12 cellular contexts compared by ENCODE assay signal in genomic region chr11:128684582-128685382, GRCh38. TPM values are rescaled to one million over a fixed set of nuclear protein-coding genes. Genes with fewer than 3 reads are reported as not detected.
A peak's percentile ranks its signal among the peaks of the same experiment; 100 is the strongest.
DNase-seq lines count a peak whose midpoint lies in the region; ATAC-seq and TF ChIP-seq lines count a peak whose summit lies in the region.
"Had no signal": no experiment of that assay in that cellular context is flagged by ENCODE, and none has a peak within 500 bp of the region (broad histone marks: within the 10 kb centered on the region; RNA-seq: fewer than 3 reads in every experiment).

No MANE protein-coding gene starts in this region.

- no peak overlapping the region for H3K4me3 ChIP-seq in CD4-positive, CD25-positive, alpha-beta regulatory T cell (ENCODE audit: low read depth, low read length)
- H3K4me3 ChIP-seq in HUES48 (ENCODE audit: low read depth, low read length) (peak overlapping the region; percentile 59), PC-9 (no peak overlapping the region)

- H3K9me2 ChIP-seq in PC-9 (ENCODE audit: insufficient read depth): no peaks in the 10 kb centered on the region

- no peak overlapping the region for H2AFZ ChIP-seq in PC-9

- no peaks in the 10 kb centered on the region for H3K36me3 ChIP-seq in CD4-positive, CD25-positive, alpha-beta regulatory T cell (ENCODE audit: control insufficient read depth, insufficient read depth, low read length)
- no peaks in the 10 kb centered on the region for H3K36me3 ChIP-seq in HUES48 (ENCODE audit: control insufficient read depth, insufficient read depth, low read length)
- H3K36me3 ChIP-seq in PC-9 (ENCODE audit: low read depth): no peaks in the 10 kb centered on the region
- H3K36me3 ChIP-seq: upper lobe of left lung had no signal

- H3K36me3 Mint-ChIP-seq in CD4-positive, CD25-positive, alpha-beta regulatory T cell: no peaks in the 10 kb centered on the region
- no peaks in the 10 kb centered on the region for H3K36me3 Mint-ChIP-seq in natural killer cell treated with Interleukin-12 subunit alpha and Interleukin-12 subunit beta and Interleukin-15 and Interleukin-18, amount 100 ng/mL, for 72 hours

- H3K79me2 ChIP-seq in PC-9 (ENCODE audit: low read depth): no peaks in the 10 kb centered on the region

- no TSS peak for BruUV-seq in PC-9 (replicated peaks; lab: Mats Ljungman, UMichigan)

- TF ChIP-seq CTCF in PC-9 (conservative IDR thresholded peaks at IDR 0.05): no peak

- H3F3A ChIP-seq in PC-9 (ENCODE audit: insufficient read depth, low read depth): no peaks in the 10 kb centered on the region

- peaks cover 65% of the 10 kb centered on the region for H3K27me3 Mint-ChIP-seq in CD4-positive, CD25-positive, alpha-beta regulatory T cell
- H3K27me3 Mint-ChIP-seq in natural killer cell treated with Interleukin-12 subunit alpha and Interleukin-12 subunit beta and Interleukin-15 and Interleukin-18, amount 100 ng/mL, for 72 hours: peaks cover 38 to 40% of the 10 kb centered on the region in 2 donors

- peaks cover 7 to 54% (median 22%) of the 10 kb centered on the region in 4 donors for H3K4me1 Mint-ChIP-seq in CD4-positive, CD25-positive, alpha-beta regulatory T cell
- H3K4me1 Mint-ChIP-seq in natural killer cell treated with Interleukin-12 subunit alpha and Interleukin-12 subunit beta and Interleukin-15 and Interleukin-18, amount 100 ng/mL, for 72 hours (ENCODE audit: low read depth in 2 of 2): peaks cover 30 to 36% of the 10 kb centered on the region in 2 donors

- no peak overlapping the region for H3K4me2 ChIP-seq in PC-9

- peak overlapping the region; percentile 60 to 88 (median 85) for H3K4me3 Mint-ChIP-seq in CD4-positive, CD25-positive, alpha-beta regulatory T cell
- H3K4me3 Mint-ChIP-seq in natural killer cell treated with Interleukin-12 subunit alpha and Interleukin-12 subunit beta and Interleukin-15 and Interleukin-18, amount 100 ng/mL, for 72 hours: peak overlapping the region; percentile 71

- POLR2A ChIA-PET in PC-9 (lab: Charles Lee; ENCODE audit: unreplicated experiment): no interaction called here

- no peak overlapping the region for H3K9ac ChIP-seq in HUES48 (ENCODE audit: low read depth, low read length)

- peaks cover 36% of the 10 kb centered on the region for H3K4me1 ChIP-seq in CD4-positive, CD25-positive, alpha-beta regulatory T cell (ENCODE audit: control insufficient read depth, insufficient read depth, low read length, poor library complexity, severe bottlenecking)
- H3K4me1 ChIP-seq in HUES48 (ENCODE audit: control insufficient read depth, insufficient read depth, low read length) (peaks cover 27% of the 10 kb centered on the region), PC-9 (replicated peaks; ENCODE audit: insufficient read depth) (no peaks in the 10 kb centered on the region)
- H3K4me1 ChIP-seq: foreskin keratinocyte had no signal

- CTCF ChIA-PET in PC-9 (lab: Charles Lee): no interaction called here

- intact Hi-C loops in PC-9 (cut with micrococcal nuclease; ENCODE audit: unreplicated experiment): no loop called here

- no peaks in the 10 kb centered on the region for H4K20me1 ChIP-seq in PC-9 (ENCODE audit: insufficient read depth)

- ATAC-seq in CD4-positive, CD25-positive, alpha-beta regulatory T cell (ENCODE audit: low read depth in 2 of 2): no peak
- ATAC-seq in natural killer cell treated with Interleukin-12 subunit alpha and Interleukin-12 subunit beta and Interleukin-15 and Interleukin-18, amount 100 ng/mL, for 72 hours: no peak
- no peak for ATAC-seq in HG03439 (IDR thresholded peaks at IDR 0.05; ENCODE audit: unreplicated experiment)
- ATAC-seq in GM21360 (IDR thresholded peaks at IDR 0.05; ENCODE audit: unreplicated experiment): no peak
- ATAC-seq: foreskin keratinocyte had no signal

- H3K27ac ChIP-seq in CD4-positive, CD25-positive, alpha-beta regulatory T cell (ENCODE audit: insufficient read depth, low read length, poor library complexity, severe bottlenecking): no peak overlapping the region
- H3K27ac ChIP-seq in HUES48 (ENCODE audit: low read depth, low read length): no peak overlapping the region
- no peak overlapping the region for H3K27ac ChIP-seq in PC-9
- H3K27ac ChIP-seq: foreskin keratinocyte, upper lobe of left lung had no signal

- no peaks in the 10 kb centered on the region for H3K9me3 ChIP-seq in CD4-positive, CD25-positive, alpha-beta regulatory T cell (ENCODE audit: control insufficient read depth in 2 of 2, low read length in 2 of 2)
- H3K9me3 ChIP-seq in HUES48 (ENCODE audit: control insufficient read depth, insufficient read depth, low read length) (no peaks in the 10 kb centered on the region), PC-9 (ENCODE audit: insufficient read depth, low read depth) (no peaks in the 10 kb centered on the region)
- H3K9me3 ChIP-seq: upper lobe of left lung had no signal

- peaks cover 0 to 8% (median 0%) of the 10 kb centered on the region in 7 donors for H3K9me3 Mint-ChIP-seq in CD4-positive, CD25-positive, alpha-beta regulatory T cell
- H3K9me3 Mint-ChIP-seq in natural killer cell treated with Interleukin-12 subunit alpha and Interleukin-12 subunit beta and Interleukin-15 and Interleukin-18, amount 100 ng/mL, for 72 hours: no peaks in the 10 kb centered on the region

- no peak for DNase-seq in CD4-positive, CD25-positive, alpha-beta regulatory T cell
- DNase-seq in ecto neural progenitor cell (ENCODE audit: low spot score) (peak; percentile 47), PC-9 (no peak), NOMO-1 treated with dmso at 0.1 percent for 144 hours (lab: John Stamatoyannopoulos, UW; ENCODE audit: unreplicated experiment) (no peak)
- DNase-seq in natural killer cell treated with Interleukin-12 subunit alpha and Interleukin-12 subunit beta and Interleukin-15 and Interleukin-18, amount 100 ng/mL, for 72 hours (ENCODE audit: low spot score): no peak
- DNase-seq: foreskin keratinocyte; HCEC 1CT; stimulated activated CD4-positive, alpha-beta T cell treated with anti-CD3 and anti-CD28 coated beads, Interleukin-4, amount 100 ng/mL, for 1 hour; upper lobe of left lung had no signal

- H3K27ac Mint-ChIP-seq in CD4-positive, CD25-positive, alpha-beta regulatory T cell: peak overlapping the region in 1 of 3 donors; percentile 7
- peak overlapping the region in 1 of 2 donors; percentile 16 for H3K27ac Mint-ChIP-seq in natural killer cell treated with Interleukin-12 subunit alpha and Interleukin-12 subunit beta and Interleukin-15 and Interleukin-18, amount 100 ng/mL, for 72 hours

- H3K27me3 ChIP-seq in CD4-positive, CD25-positive, alpha-beta regulatory T cell (ENCODE audit: control insufficient read depth, insufficient read depth, low read length): peaks cover 20% of the 10 kb centered on the region
- H3K27me3 ChIP-seq in HUES48 (ENCODE audit: control insufficient read depth, insufficient read depth, low read length): peaks cover 100% of the 10 kb centered on the region
- H3K27me3 ChIP-seq in PC-9 (ENCODE audit: insufficient read depth, low read depth): peaks cover 50% of the 10 kb centered on the region

RNA-seq across cellular contexts. Expression of gene FLI1, which starts 9.1 kb away (rescaled TPM):
- 119 TPM for total RNA-seq in CD4-positive, CD25-positive, alpha-beta regulatory T cell
- 10 to 100 TPM; 58.0 to 72.6 (median 65.5) TPM for polyA plus RNA-seq in CD4-positive, CD25-positive, alpha-beta regulatory T cell
- total RNA-seq in natural killer cell treated with Interleukin-12 subunit alpha and Interleukin-12 subunit beta and Interleukin-15 and Interleukin-18, amount 100 ng/mL, for 72 hours: 10 to 100 TPM; 63.3 to 74.0 TPM
- total RNA-seq in PC-9 (2021): 2.8 and 3.6 TPM in 2 replicates

Comparison
In these comparisons a context has a peak if more than half of its experiments do, and no peak if none do; other contexts are left out.
1. RNA of gene FLI1, which starts 9.1 kb away (total RNA-seq): 119 TPM in CD4-positive, CD25-positive, alpha-beta regulatory T cell (single experiment) and 63.3 to 74.0 TPM in natural killer cell treated with Interleukin-12 subunit alpha and Interleukin-12 subunit beta and Interleukin-15 and Interleukin-18, amount 100 ng/mL, for 72 hours; 2.8 to 3.6 TPM in PC-9; every median in the first group is over 10 times any median in the second.